ENCODE assay signal across 1 cellular context in the genomic region with DNA sequence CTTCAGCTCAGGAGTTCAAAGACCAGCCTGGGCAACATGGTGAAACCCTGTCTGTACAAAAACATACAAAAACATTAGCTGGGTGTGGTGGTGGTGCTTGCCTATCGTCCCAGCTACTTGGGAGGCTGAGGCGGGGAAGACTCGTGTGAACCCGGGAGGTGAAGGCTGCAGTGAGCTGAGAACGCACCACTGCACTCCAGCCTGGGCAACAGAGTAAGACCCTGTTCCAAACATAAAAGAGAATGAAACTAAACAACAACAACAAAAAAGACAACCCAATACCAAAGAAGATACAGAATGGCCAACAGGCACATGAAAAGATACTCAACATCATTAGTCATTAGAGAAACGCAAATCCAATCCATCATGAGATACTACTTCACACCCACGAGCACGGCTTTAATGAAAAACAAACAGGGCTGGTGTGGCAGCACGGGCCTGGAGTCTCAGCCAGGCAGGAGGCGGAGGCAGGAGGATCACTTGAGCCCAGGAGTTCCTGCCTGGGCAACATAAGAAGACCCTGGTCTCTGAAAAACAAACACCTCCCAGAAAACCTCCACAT.
TF ChIP-seq lines count a peak whose summit lies in the region.

No MANE protein-coding gene starts in this region.

TF ChIP-seq in HepG2, 621 proteins besides CTCF, POLR2A, EP300 and RAD21:
- TF ChIP-seq ZNF263 (CRISPR knock-in tag; IDR thresholded peaks at IDR 0.05), result no peak
- peak; percentile 85 for TF ChIP-seq ZNF121 (CRISPR knock-in tag; IDR thresholded peaks at IDR 0.05)
TF ChIP-seq in HepG2: peak in this region for 1.
